ENCODE assay signal across 23 cellular contexts in the genomic region with DNA sequence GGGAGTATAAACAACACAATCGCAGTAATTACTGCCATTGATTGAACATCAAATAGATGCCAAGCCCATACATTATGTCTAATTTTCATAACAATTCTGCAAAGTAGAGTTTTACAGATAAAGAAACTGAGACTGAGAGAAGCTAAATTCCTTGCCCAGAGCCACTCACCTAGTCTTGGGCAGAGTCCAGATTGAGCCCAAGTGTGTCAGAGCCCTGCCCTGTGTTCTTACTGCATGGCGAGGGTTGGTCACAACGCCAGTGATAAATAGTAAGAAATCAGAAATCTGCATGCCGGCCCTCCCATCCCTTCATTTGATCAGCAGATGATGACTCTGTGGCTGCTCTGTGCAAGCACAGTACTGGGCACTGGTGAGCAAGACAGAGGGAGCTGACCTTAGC.
A peak's percentile ranks its signal among the peaks of the same experiment; 100 is the strongest.
DNase-seq lines count a peak whose midpoint lies in the region; ATAC-seq, FAIRE-seq and TF ChIP-seq lines count a peak whose summit lies in the region.
"Had no signal": no experiment of that assay in that cellular context is flagged by ENCODE, and none has a peak within 500 bp of the region (broad histone marks: within the 10 kb centered on the region; RNA-seq: fewer than 3 reads in every experiment).

No MANE protein-coding gene starts in this region.

- peaks cover 8 to 17% of the 10 kb centered on the region in 2 experiments; a peak in 4 of 5 replicates for H3K36me3 ChIP-seq in HepG2 (replicated peaks in 1 of 2; ENCODE audit: control insufficient read depth in 1 of 2, insufficient read depth in 2 of 2, low read length in 2 of 2)
- H3K36me3 ChIP-seq in right lobe of liver, result peaks cover 0 to 5% (median 2%) of the 10 kb centered on the region in 4 donors
- peaks cover 0 to 4% of the 10 kb centered on the region in 2 experiments for H3K36me3 ChIP-seq in endothelial cell of umbilical vein (ENCODE audit: control insufficient read depth in 2 of 2, extremely low read depth in 1 of 2, insufficient read depth in 2 of 2, low read length in 2 of 2)
- H3K36me3 ChIP-seq in mammary epithelial cell (ENCODE audit: insufficient read depth, low read length), result no peaks in the 10 kb centered on the region
- H3K36me3 ChIP-seq: HAP-1 had no signal

- H3K9ac ChIP-seq in HepG2 (ENCODE audit: insufficient read depth, low read depth, low read length) (no peak overlapping the region), endothelial cell of umbilical vein (replicated peaks; ENCODE audit: extremely low read depth, insufficient read depth, low read length) (no peak overlapping the region), mammary epithelial cell (ENCODE audit: insufficient read depth, low read length) (no peak overlapping the region)
- H3K9ac ChIP-seq: BLaER1 treated with 17β-estradiol and CSF1 and Interleukin-3, amounts not matched to agents 10 nM and 100 nM; SK-N-SH had no signal

- no peaks in the 10 kb centered on the region for H3K9me3 ChIP-seq in HepG2 (ENCODE audit: low read length)
- no peaks in the 10 kb centered on the region for H3K9me3 ChIP-seq in right lobe of liver
- H3K9me3 ChIP-seq in endothelial cell of umbilical vein (replicated peaks; ENCODE audit: control insufficient read depth, insufficient read depth, low read length), result no peaks in the 10 kb centered on the region
- no peaks in the 10 kb centered on the region for H3K9me3 ChIP-seq in mammary epithelial cell (replicated peaks; ENCODE audit: insufficient read depth, low read length)
- H3K9me3 ChIP-seq: HAP-1, SK-N-SH had no signal

- no peak for TF ChIP-seq CTCF in HepG2 (CRISPR knock-in tag; IDR thresholded peaks at IDR 0.05)
- TF ChIP-seq CTCF in right lobe of liver (IDR thresholded peaks at IDR 0.05), result no peak
- no peak for TF ChIP-seq CTCF in endothelial cell of umbilical vein (IDR thresholded peaks at IDR 0.05; ENCODE audit: extremely low read depth in 1 of 2, insufficient read depth in 1 of 2, low read depth in 1 of 2, low read length in 2 of 2)
- no peak for TF ChIP-seq CTCF in nephron (IDR thresholded peaks at IDR 0.05; ENCODE audit: unreplicated experiment in 3 of 3)
- no peak for TF ChIP-seq CTCF in mammary epithelial cell (conservative IDR thresholded peaks at IDR 0.05 in 1 of 2, IDR thresholded peaks at IDR 0.05 in 1 of 2; ENCODE audit: extremely low read depth in 1 of 2, insufficient read depth in 1 of 2, low read depth in 1 of 2, low read length in 2 of 2)

- H3K36me3 Mint-ChIP-seq in nephron (ENCODE audit: low read depth), result peaks cover 51% of the 10 kb centered on the region

- peaks cover 21% of the 10 kb centered on the region for H3K4me1 Mint-ChIP-seq in nephron

- FAIRE-seq in HepG2 (lab: Jason Lieb, UNC) (no peak), endothelial cell of umbilical vein (lab: Jason Lieb, UNC) (no peak)
- FAIRE-seq: A204.1, G401.6 had no signal

- H3K4me2 ChIP-seq in HepG2 (ENCODE audit: low read depth, low read length) (no peak overlapping the region), endothelial cell of umbilical vein (ENCODE audit: insufficient read depth, low read length) (peak overlapping the region; percentile 83), mammary epithelial cell (ENCODE audit: insufficient read depth, low read depth, low read length) (no peak overlapping the region)
- H3K4me2 ChIP-seq: BLaER1 treated with 17β-estradiol and CSF1 and Interleukin-3, amounts not matched to agents 10 nM and 100 nM; GM23338; SK-N-SH had no signal

- H3K27ac Mint-ChIP-seq in nephron, result peak overlapping the region; percentile 93 to 97 (median 96)
- H3K27ac Mint-ChIP-seq: CD4-positive, alpha-beta T cell; GM23338 had no signal

- H3K9me1 ChIP-seq in endothelial cell of umbilical vein (replicated peaks; ENCODE audit: control insufficient read depth, extremely low read depth, insufficient read depth, low read length), result no peaks in the 10 kb centered on the region

- DNase-seq in HepG2 (ENCODE audit: low spot score), result no peak
- no peak for DNase-seq in right lobe of liver
- peak; percentile 7 for DNase-seq in endothelial cell of umbilical vein (ENCODE audit: low read depth, low spot score)
- DNase-seq in activated gamma-delta T cell treated with Interleukin-2 at 50 U/mL for 16 hours, result no peak
- no peak for DNase-seq in mammary epithelial cell
- DNase-seq in activated T-cell treated with anti-CD3 and anti-CD28 coated beads, Interleukin-2, amount 50 U/mL, for 48 hours, result no peak
- DNase-seq: AML-193; CD4-positive, alpha-beta T cell; Karpas-422; NCI-H1092; NCI-H1417 treated with DMSO at 0.1 percent for 48 hours; NCI-H1694 treated with DMSO at 0.1 percent for 48 hours; NCI-H2081; NCI-H2227 treated with DMSO at 0.1 percent for 48 hours; NCI-H526 treated with DMSO at 0.1 percent for 48 hours had no signal

- no peaks in the 10 kb centered on the region for H3K27me3 Mint-ChIP-seq in nephron (ENCODE audit: low read depth)
- H3K27me3 Mint-ChIP-seq: CD4-positive, alpha-beta T cell had no signal

- H3K79me2 ChIP-seq in HepG2 (ENCODE audit: insufficient read depth, low read length) (no peaks in the 10 kb centered on the region), endothelial cell of umbilical vein (ENCODE audit: control insufficient read depth, insufficient read depth, low read length) (no peaks in the 10 kb centered on the region), mammary epithelial cell (ENCODE audit: insufficient read depth, low read length) (no peaks in the 10 kb centered on the region)

- BruUV-seq in HepG2 (replicated peaks; lab: Mats Ljungman, UMichigan) (no TSS peak), endothelial cell of umbilical vein (replicated peaks; lab: Mats Ljungman, UMichigan) (no TSS peak), mammary epithelial cell (replicated peaks; lab: Mats Ljungman, UMichigan) (no TSS peak)

- H3K4me1 ChIP-seq in HepG2 (ENCODE audit: insufficient read depth, low read length) (peaks cover 26% of the 10 kb centered on the region), right lobe of liver (peaks cover 0 to 12% (median 0%) of the 10 kb centered on the region in 4 donors), endothelial cell of umbilical vein (ENCODE audit: control insufficient read depth, extremely low read depth, insufficient read depth, low read length) (peaks cover 28% of the 10 kb centered on the region), mammary epithelial cell (ENCODE audit: insufficient read depth, low read length) (no peaks in the 10 kb centered on the region)
- H3K4me1 ChIP-seq: HAP-1 had no signal

- H3K9me3 Mint-ChIP-seq in nephron, result peaks cover 6% of the 10 kb centered on the region
- H3K9me3 Mint-ChIP-seq: CD4-positive, alpha-beta T cell; GM23338 had no signal

- dilution Hi-C loops in endothelial cell of umbilical vein (cut with MboI; ENCODE audit: extremely low pct_ligation_motif_present, low sequenced_read_pairs) (no loop called here), mammary epithelial cell (cut with HindIII; ENCODE audit: low sequenced_read_pairs) (no loop called here)

- no peak overlapping the region for H2AFZ ChIP-seq in HepG2 (ENCODE audit: low read length)
- no peak overlapping the region for H2AFZ ChIP-seq in endothelial cell of umbilical vein (ENCODE audit: low read depth, low read length)
- no peak overlapping the region for H2AFZ ChIP-seq in mammary epithelial cell (ENCODE audit: low read depth, low read length)
- H2AFZ ChIP-seq: GM23338 had no signal

- no peak for ATAC-seq in HepG2
- ATAC-seq in right lobe of liver, result no peak
- ATAC-seq in activated CD4-positive, CD25-positive, alpha-beta regulatory T cell treated with anti-CD3 and anti-CD28 coated beads, Interleukin-2, amount 50 U/mL, for 24 hours, result no peak
- ATAC-seq: GM23338 had no signal

- H3K27me3 ChIP-seq in HepG2 (ENCODE audit: control insufficient read depth in 1 of 2, insufficient read depth in 2 of 2, low read length in 2 of 2) (no peaks in the 10 kb centered on the region), right lobe of liver (no peaks in the 10 kb centered on the region), endothelial cell of umbilical vein (ENCODE audit: control insufficient read depth in 2 of 2, insufficient read depth in 2 of 2, low read length in 2 of 2) (no peaks in the 10 kb centered on the region), mammary epithelial cell (ENCODE audit: insufficient read depth, low read length) (no peaks in the 10 kb centered on the region)
- H3K27me3 ChIP-seq: BLaER1 treated with 17β-estradiol and CSF1 and Interleukin-3, amounts not matched to agents 10 nM and 100 nM had no signal

- no peak for TF ChIP-seq RAD21 in HepG2 (CRISPR knock-in tag; IDR thresholded peaks at IDR 0.05)

- in situ Hi-C loops in HepG2 (cut with HindIII; ENCODE audit: extremely low pct_ligation_motif_present, low pct_unique_long_range_greater_than_20kb) (no loop called here), mammary epithelial cell (cut with MboI; ENCODE audit: low sequenced_read_pairs in 2 of 2) (no loop called here)

- H3K27ac ChIP-seq in HepG2 (ENCODE audit: extremely low read length, insufficient read depth, low read length) (peak overlapping the region; percentile 70), right lobe of liver (no peak overlapping the region), endothelial cell of umbilical vein (ENCODE audit: insufficient read depth, low read depth, low read length) (no peak overlapping the region), mammary epithelial cell (ENCODE audit: insufficient read depth, low read depth, low read length) (no peak overlapping the region)
- H3K27ac ChIP-seq: BLaER1 treated with 17β-estradiol and CSF1 and Interleukin-3, amounts not matched to agents 10 nM and 100 nM had no signal

- CTCF ChIA-PET in HepG2 (lab: Yijun Ruan, JAX; ENCODE audit: low intra/inter-chr PET ratio, low total read pairs) (no interaction called here), endothelial cell of umbilical vein (lab: Charles Lee) (no interaction called here), mammary epithelial cell (lab: Charles Lee; ENCODE audit: low non-redundant PET) (no interaction called here)

- TF ChIP-seq POLR2A in HepG2 (IDR thresholded peaks at IDR 0.05; ENCODE audit: insufficient read depth in 1 of 2, low read depth in 2 of 2, low read length in 2 of 2) (no peak), right lobe of liver (IDR thresholded peaks at IDR 0.05) (no peak), endothelial cell of umbilical vein (IDR thresholded peaks at IDR 0.05; ENCODE audit: low read depth, low read length) (no peak)

- H3K4me3 Mint-ChIP-seq in nephron, result no peak overlapping the region
- H3K4me3 Mint-ChIP-seq: CD4-positive, alpha-beta T cell; GM23338 had no signal

- POLR2A ChIA-PET in HepG2 (lab: Yijun Ruan, JAX) (no interaction called here), endothelial cell of umbilical vein (lab: Charles Lee) (no interaction called here)

- intact Hi-C loops in HepG2 (cut with micrococcal nuclease; ENCODE audit: unreplicated experiment), result loop anchor here (10.0 kb wide), 1 partner anchor 282 kb away; no protein-coding TSS in a partner anchor
- intact Hi-C loops in right lobe of liver (cut with DNase I), result no loop called here
- intact Hi-C loops in endothelial cell of umbilical vein (cut with micrococcal nuclease), result loop anchor here (5.0 kb wide), 1 partner anchor 106 kb away; a partner anchor contains a TSS
- intact Hi-C loops in mammary epithelial cell (cut with micrococcal nuclease), result no loop called here

- H3K4me3 ChIP-seq in HepG2 (replicated peaks in 1 of 3; ENCODE audit: insufficient read depth in 1 of 3, low read depth in 2 of 3, low read length in 3 of 3) (no peak overlapping the region), right lobe of liver (no peak overlapping the region), endothelial cell of umbilical vein (replicated peaks in 1 of 3; ENCODE audit: insufficient read depth in 1 of 3, low read depth in 1 of 3, low read length in 3 of 3) (no peak overlapping the region), mammary epithelial cell (replicated peaks in 1 of 3; ENCODE audit: insufficient read depth in 1 of 3, low read depth in 2 of 3, low read length in 3 of 3) (no peak overlapping the region)
- H3K4me3 ChIP-seq: BLaER1 treated with 17β-estradiol and CSF1 and Interleukin-3, amounts not matched to agents 10 nM and 100 nM; GM23338; HAP-1 had no signal

- TF ChIP-seq EP300 in HepG2 (IDR thresholded peaks at IDR 0.05; ENCODE audit: low read depth in 2 of 2, low read length in 2 of 2) (no peak), HepG2 (CRISPR knock-in tag; IDR thresholded peaks at IDR 0.05; ENCODE audit: borderline replicate concordance) (no peak)

- H4K20me1 ChIP-seq in HepG2 (ENCODE audit: insufficient read depth, low read length), result no peaks in the 10 kb centered on the region
- no peaks in the 10 kb centered on the region for H4K20me1 ChIP-seq in endothelial cell of umbilical vein (replicated peaks; ENCODE audit: control insufficient read depth, extremely low read depth, insufficient read depth, low read length)
- no peaks in the 10 kb centered on the region for H4K20me1 ChIP-seq in mammary epithelial cell (ENCODE audit: insufficient read depth, low read length)
- H4K20me1 ChIP-seq: BLaER1 treated with 17β-estradiol and CSF1 and Interleukin-3, amounts not matched to agents 10 nM and 100 nM had no signal

- WGBS in HepG2 (ENCODE audit: low lambda C conversion rate), result 100% methylated on average over 2 of the region's 4 CpGs
- 70% methylated on average over 3 of the region's 4 CpGs for WGBS in right lobe of liver (ENCODE audit: insufficient coverage, low coverage, low lambda C conversion rate, missing lambda C conversion rate)
- 82% methylated on average over 4 of the region's 4 CpGs for WGBS in mammary epithelial cell (ENCODE audit: low coverage, missing lambda C conversion rate)

Comparison
In these comparisons a context has a peak if more than half of its experiments do, and no peak if none do; other contexts are left out.
1. intact Hi-C loops: an anchor here in HepG2 (10.0 kb wide) and endothelial cell of umbilical vein (5.0 kb wide); none called in right lobe of liver and mammary epithelial cell.